In genomic region chr12:122202811-122203210, GRCh38 we compare ENCODE assay signal across 6 cellular contexts. TPM values are rescaled to one million over a fixed set of nuclear protein-coding genes. Genes with fewer than 3 reads are reported as not detected.
A peak's percentile ranks its signal among the peaks of the same experiment; 100 is the strongest.
DNase-seq lines count a peak whose midpoint lies in the region; ATAC-seq and TF ChIP-seq lines count a peak whose summit lies in the region.
"Not testable (repeated sequence)": the region's sequence is repeated elsewhere in the genome, so short reads cannot be mapped to it uniquely, and the experiment has no call there.

No MANE protein-coding gene starts in this region.

- H3K27me3 Mint-ChIP-seq in CD8-positive, alpha-beta T cell (ENCODE audit: low read depth) = not testable (repeated sequence)
- H3K27me3 Mint-ChIP-seq in stimulated activated naive B cell treated with anti-CD40 and anti-IgM and Interleukin-4, amounts not matched to agents 10 μg/mL and 1 μg/mL and 100 μg/mL, for 72 hours = peaks cover 42 to 54% of the 10 kb centered on the region in 2 donors

- peak overlapping the region; percentile 56 for H3K9ac ChIP-seq in adipocyte (ENCODE audit: low read length)

- not testable (repeated sequence) for H3K9me3 Mint-ChIP-seq in CD8-positive, alpha-beta T cell; stimulated activated naive B cell treated with anti-CD40 and anti-IgM and Interleukin-4, amounts not matched to agents 10 μg/mL and 1 μg/mL and 100 μg/mL, for 72 hours

- H3K36me3 ChIP-seq in CD8-positive, alpha-beta T cell (ENCODE audit: insufficient read depth, low read length) = not testable (repeated sequence)
- H3K36me3 ChIP-seq in adipocyte (ENCODE audit: control insufficient read depth, insufficient read depth, low read length, severe bottlenecking) (peaks cover 10% of the 10 kb centered on the region), muscle layer of duodenum (ENCODE audit: control insufficient read depth in 1 of 2, insufficient read depth in 2 of 2, low read length in 2 of 2) (peaks cover 1 to 10% of the 10 kb centered on the region in 2 donors)

- not testable (repeated sequence) for DNase-seq in CD8-positive, alpha-beta T cell; RWPE1 (ENCODE audit: low spot score); adipocyte (ENCODE audit: low read depth); fibroblast of the aortic adventitia (ENCODE audit: low read depth); stimulated activated naive B cell treated with anti-CD40 and anti-IgM and Interleukin-4, amounts not matched to agents 10 μg/mL and 1 μg/mL and 100 μg/mL, for 72 hours

- not testable (repeated sequence) for TF ChIP-seq CTCF in CD8-positive, alpha-beta T cell (IDR thresholded peaks at IDR 0.05); RWPE1 (conservative IDR thresholded peaks at IDR 0.05; ENCODE audit: low read depth); fibroblast of the aortic adventitia (IDR thresholded peaks at IDR 0.05; ENCODE audit: insufficient read depth, low read length)

- H3K27ac ChIP-seq in CD8-positive, alpha-beta T cell (ENCODE audit: low read depth, low read length); muscle layer of duodenum (ENCODE audit: low read length): not testable (repeated sequence)
- peak overlapping the region; percentile 64 for H3K27ac ChIP-seq in RWPE1

- H3K4me3 ChIP-seq in CD8-positive, alpha-beta T cell (ENCODE audit: low read depth, low read length) = peak overlapping the region; percentile 61
- H3K4me3 ChIP-seq in adipocyte (ENCODE audit: low read length) (peak overlapping the region; percentile 80), fibroblast of the aortic adventitia (ENCODE audit: low read depth, low read length) (peak overlapping the region; percentile 66), muscle layer of duodenum (ENCODE audit: low read depth in 1 of 2, low read length in 2 of 2) (peak overlapping the region; percentile 56 to 61)

- not testable (repeated sequence) for H3K9me3 ChIP-seq in CD8-positive, alpha-beta T cell (ENCODE audit: low read length); adipocyte (ENCODE audit: control insufficient read depth, low read length); muscle layer of duodenum (ENCODE audit: control insufficient read depth in 1 of 2, low read length in 2 of 2)

- H3K27me3 ChIP-seq in CD8-positive, alpha-beta T cell (ENCODE audit: insufficient read depth, low read length) = not testable (repeated sequence)
- H3K27me3 ChIP-seq in adipocyte (replicated peaks; ENCODE audit: control insufficient read depth, insufficient read depth, low read length) (peaks cover 32% of the 10 kb centered on the region), muscle layer of duodenum (ENCODE audit: low read depth, low read length) (peaks cover 18% of the 10 kb centered on the region)

- H3K4me1 ChIP-seq in CD8-positive, alpha-beta T cell (ENCODE audit: insufficient read depth, low read length) = peaks cover 11% of the 10 kb centered on the region
- H3K4me1 ChIP-seq in adipocyte (ENCODE audit: control insufficient read depth, insufficient read depth, low read length) = not testable (repeated sequence)
- peaks cover 0 to 12% of the 10 kb centered on the region in 2 donors for H3K4me1 ChIP-seq in muscle layer of duodenum (ENCODE audit: control insufficient read depth in 1 of 2, insufficient read depth in 2 of 2, low read length in 2 of 2)

- H3K36me3 Mint-ChIP-seq in CD8-positive, alpha-beta T cell = not testable (repeated sequence)
- H3K36me3 Mint-ChIP-seq in stimulated activated naive B cell treated with anti-CD40 and anti-IgM and Interleukin-4, amounts not matched to agents 10 μg/mL and 1 μg/mL and 100 μg/mL, for 72 hours = peaks cover 6 to 12% of the 10 kb centered on the region in 2 donors

- not testable (repeated sequence) for ATAC-seq in CD8-positive, alpha-beta T cell; stimulated activated naive B cell treated with anti-CD40 and anti-IgM and Interleukin-4, amounts not matched to agents 10 μg/mL and 1 μg/mL and 100 μg/mL, for 72 hours (replicated peaks)

- CTCF ChIA-PET in CD8-positive, alpha-beta T cell (lab: Charles Lee) = not testable (repeated sequence)
- CTCF ChIA-PET in RWPE1 (lab: Yijun Ruan, JAX) = interaction anchor here (0.6 to 1.0 kb wide), 2 partner anchors 12 to 72 kb away, joined by 5 read pairs; no protein-coding TSS in a partner anchor

- intact Hi-C loops in CD8-positive, alpha-beta T cell (cut with DNase I, micrococcal nuclease) = loop anchor here (1.0 kb wide), 2 partner anchors 23 to 124 kb away; partner anchors contain the start of gene DIABLO (in 1 of the 2)

- not testable (repeated sequence) for H3K27ac Mint-ChIP-seq in CD8-positive, alpha-beta T cell
- H3K27ac Mint-ChIP-seq in stimulated activated naive B cell treated with anti-CD40 and anti-IgM and Interleukin-4, amounts not matched to agents 10 μg/mL and 1 μg/mL and 100 μg/mL, for 72 hours = peak overlapping the region; percentile 62

- H3K4me3 Mint-ChIP-seq in CD8-positive, alpha-beta T cell = peak overlapping the region; percentile 80
- H3K4me3 Mint-ChIP-seq in stimulated activated naive B cell treated with anti-CD40 and anti-IgM and Interleukin-4, amounts not matched to agents 10 μg/mL and 1 μg/mL and 100 μg/mL, for 72 hours = peak overlapping the region; percentile 82 to 83

- H3K4me1 Mint-ChIP-seq in CD8-positive, alpha-beta T cell (ENCODE audit: low read depth) = peaks cover 16% of the 10 kb centered on the region
- peaks cover 12 to 22% of the 10 kb centered on the region in 2 donors for H3K4me1 Mint-ChIP-seq in stimulated activated naive B cell treated with anti-CD40 and anti-IgM and Interleukin-4, amounts not matched to agents 10 μg/mL and 1 μg/mL and 100 μg/mL, for 72 hours

- POLR2A ChIA-PET in CD8-positive, alpha-beta T cell (lab: Charles Lee) = interaction anchor here (1.4 kb wide), 1 partner anchor 23 kb away, joined by 3 read pairs; the partner anchor contains the start of gene DIABLO
- POLR2A ChIA-PET in RWPE1 (lab: Yijun Ruan, JAX; ENCODE audit: low non-redundant PET) = not testable (repeated sequence)

RNA-seq across cellular contexts. Expression of gene B3GNT4, which starts 0.7 kb away (rescaled TPM):
- not detected for total RNA-seq in CD8-positive, alpha-beta T cell
- total RNA-seq in fibroblast of the aortic adventitia (ENCODE audit: low replicate concordance) = not detected in 2 replicates

RNA-seq across cellular contexts. Expression of gene LRRC43, which starts 19.9 kb away (rescaled TPM):
- total RNA-seq in CD8-positive, alpha-beta T cell = under 1 TPM; 0.38 to 0.39 TPM
- 0.74 and 3.5 TPM in 2 replicates for total RNA-seq in fibroblast of the aortic adventitia (ENCODE audit: low replicate concordance)

RNA-seq across cellular contexts. Expression of gene DIABLO, which starts 23.0 kb away (rescaled TPM):
- 100 to 1,000 TPM; 104 to 112 TPM for total RNA-seq in CD8-positive, alpha-beta T cell
- total RNA-seq in fibroblast of the aortic adventitia (ENCODE audit: low replicate concordance) = 50.0 and 58.9 TPM in 2 replicates

RNA-seq across cellular contexts. Expression of gene IL31, which starts 28.8 kb away (rescaled TPM):
- total RNA-seq in CD8-positive, alpha-beta T cell = not detected
- not detected in 2 replicates for total RNA-seq in fibroblast of the aortic adventitia (ENCODE audit: low replicate concordance)
